ENCODE assay signal across 1 cellular context in genomic region chrX:44872817-44873414, GRCh38.
TF ChIP-seq lines count a peak whose summit lies in the region.

Gene KDM6A (plus strand): TSS chrX:44873188. CDS start chrX:44873552, 364 bp downstream.

TF ChIP-seq in WTC11, 78 proteins besides CTCF, POLR2A, EP300 and RAD21 (continued from another document):
- TF ChIP-seq MXD4 (CRISPR knock-in tag; IDR thresholded peaks at IDR 0.05; ENCODE audit: borderline replicate concordance) (no peak), HMGA2 (CRISPR knock-in tag; IDR thresholded peaks at IDR 0.05) (no peak), FOXP4 (CRISPR knock-in tag; IDR thresholded peaks at IDR 0.05) (no peak; the same call in 1 of the 2 replicates), NFE2L1 (CRISPR knock-in tag; IDR thresholded peaks at IDR 0.05) (no peak), USF2 (CRISPR knock-in tag; IDR thresholded peaks at IDR 0.05) (peak; percentile 97), ATF3 (CRISPR knock-in tag; conservative IDR thresholded peaks at IDR 0.05) (no peak), NR2C2 (CRISPR knock-in tag; IDR thresholded peaks at IDR 0.05) (no peak), MAX (CRISPR knock-in tag; IDR thresholded peaks at IDR 0.05) (no peak)
